ENCODE assay signal across 9 cellular contexts in the genomic region with DNA sequence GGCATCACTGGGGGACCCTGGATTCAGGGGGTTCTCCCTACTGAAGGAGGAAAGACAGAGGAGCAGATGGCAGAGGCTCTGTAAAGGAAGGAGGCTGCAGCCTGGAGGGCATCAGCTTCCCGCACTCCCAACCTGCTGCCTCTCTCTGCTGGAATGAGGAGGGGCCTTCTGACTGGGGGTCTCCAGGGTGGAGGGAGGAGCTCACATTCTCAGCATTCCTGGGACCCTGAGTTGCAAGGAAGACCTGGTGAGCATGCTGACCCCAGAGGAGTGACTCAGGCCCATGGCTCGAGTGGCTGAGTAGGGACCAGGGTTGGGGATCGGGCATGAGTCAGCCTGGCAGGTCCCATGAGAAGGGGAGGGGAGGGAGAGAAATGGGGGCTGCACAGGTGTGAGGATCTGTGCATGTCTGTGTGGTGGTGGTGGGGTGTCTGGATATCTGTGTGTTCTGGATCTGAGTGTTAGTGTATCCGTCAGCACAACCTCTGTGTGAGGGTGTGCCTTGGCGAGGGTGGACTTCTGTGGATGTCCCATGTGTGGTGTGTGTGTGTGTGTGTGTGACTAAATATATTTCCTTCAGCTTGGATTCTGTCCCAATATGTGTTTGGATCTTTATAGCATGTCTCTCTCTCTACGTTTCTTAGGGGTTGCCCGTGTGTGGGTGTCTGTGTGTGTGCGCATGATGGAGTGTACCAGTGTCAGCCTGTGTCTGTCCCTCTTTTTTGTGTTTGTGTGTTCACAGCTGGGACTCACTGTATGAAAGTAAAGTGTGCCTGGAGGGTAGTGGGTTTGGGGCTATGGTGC. TPM values are rescaled to one million over a fixed set of nuclear protein-coding genes. Genes with fewer than 3 reads are reported as not detected.
DNase-seq lines count a peak whose midpoint lies in the region; ATAC-seq and TF ChIP-seq lines count a peak whose summit lies in the region.
"Had no signal": no experiment of that assay in that cellular context is flagged by ENCODE, and none has a peak within 500 bp of the region (broad histone marks: within the 10 kb centered on the region; RNA-seq: fewer than 3 reads in every experiment).

No MANE protein-coding gene starts in this region.

- intact Hi-C loops in esophagus muscularis mucosa (cut with DNase I): no loop called here

- TF ChIP-seq CTCF in esophagus muscularis mucosa (IDR thresholded peaks at IDR 0.05): no peak
- no peak for TF ChIP-seq CTCF in progenitor cell of endocrine pancreas (IDR thresholded peaks at IDR 0.05; ENCODE audit: unreplicated experiment)

- H3K36me3 ChIP-seq in esophagus muscularis mucosa: peaks cover 0 to 25% (median 5%) of the 10 kb centered on the region in 4 donors

- H3K4me3 Mint-ChIP-seq in progenitor cell of endocrine pancreas (ENCODE audit: low read depth): no peak overlapping the region
- H3K4me3 Mint-ChIP-seq in activated naive CD4-positive, alpha-beta T cell treated with anti-CD3 and anti-CD28 coated beads, Interleukin-2, amount 10 ng/mL, durations not matched to agents 7 days and 5 days: no peak overlapping the region

- CTCF ChIA-PET in activated naive CD4-positive, alpha-beta T cell treated with anti-CD3 and anti-CD28 coated beads, Interleukin-2, amount 10 ng/mL, durations not matched to agents 7 days and 5 days (lab: Charles Lee): interaction anchor here (1.2 kb wide), 1 partner anchor 19 kb away, joined by 4 read pairs; no protein-coding TSS in a partner anchor

- H3K4me1 ChIP-seq in esophagus muscularis mucosa: peaks cover 9 to 84% (median 75%) of the 10 kb centered on the region in 4 donors

- H3K27me3 ChIP-seq in esophagus muscularis mucosa: no peaks in the 10 kb centered on the region

- peak; percentile 98 for DNase-seq in Daoy (ENCODE audit: low read depth)
- peak; percentile 94 for DNase-seq in RPMI7951 (ENCODE audit: low read depth)
- no peak for DNase-seq in esophagus muscularis mucosa (ENCODE audit: extremely low spot score)
- no peak for DNase-seq in progenitor cell of endocrine pancreas (ENCODE audit: low spot score, unreplicated experiment)
- DNase-seq in middle frontal gyrus (ENCODE audit: extremely low spot score, low spot score): no peak
- no peak for DNase-seq in activated naive CD4-positive, alpha-beta T cell treated with anti-CD3 and anti-CD28 coated beads, Interleukin-2, amount 10 ng/mL, durations not matched to agents 7 days and 5 days

- peak overlapping the region; percentile 5 for H3K27ac Mint-ChIP-seq in progenitor cell of endocrine pancreas
- no peak overlapping the region for H3K27ac Mint-ChIP-seq in activated naive CD4-positive, alpha-beta T cell treated with anti-CD3 and anti-CD28 coated beads, Interleukin-2, amount 10 ng/mL, durations not matched to agents 7 days and 5 days

- TF ChIP-seq EP300 in esophagus muscularis mucosa (IDR thresholded peaks at IDR 0.05): no peak

- H3K27me3 Mint-ChIP-seq in progenitor cell of endocrine pancreas: peaks cover 30% of the 10 kb centered on the region
- H3K27me3 Mint-ChIP-seq in activated naive CD4-positive, alpha-beta T cell treated with anti-CD3 and anti-CD28 coated beads, Interleukin-2, amount 10 ng/mL, durations not matched to agents 7 days and 5 days: peaks cover 75% of the 10 kb centered on the region

- H3K9me3 ChIP-seq in esophagus muscularis mucosa: no peaks in the 10 kb centered on the region

- H3K9me3 Mint-ChIP-seq in progenitor cell of endocrine pancreas (ENCODE audit: low read depth): no peaks in the 10 kb centered on the region
- H3K9me3 Mint-ChIP-seq in activated naive CD4-positive, alpha-beta T cell treated with anti-CD3 and anti-CD28 coated beads, Interleukin-2, amount 10 ng/mL, durations not matched to agents 7 days and 5 days: no peaks in the 10 kb centered on the region

- H3K4me1 Mint-ChIP-seq in progenitor cell of endocrine pancreas (ENCODE audit: low read depth): peaks cover 29% of the 10 kb centered on the region
- H3K4me1 Mint-ChIP-seq in activated naive CD4-positive, alpha-beta T cell treated with anti-CD3 and anti-CD28 coated beads, Interleukin-2, amount 10 ng/mL, durations not matched to agents 7 days and 5 days: peaks cover 16% of the 10 kb centered on the region

- 38% methylated on average over 8 of the region's 8 CpGs for WGBS in esophagus muscularis mucosa

- no peak for TF ChIP-seq POLR2A in esophagus muscularis mucosa (IDR thresholded peaks at IDR 0.05; ENCODE audit: low read depth)

- H3K27ac ChIP-seq in esophagus muscularis mucosa (replicated peaks in 1 of 4): peak overlapping the region; percentile 84 to 95 (median 89)
- H3K27ac ChIP-seq: SK-N-MC had no signal

- H3K4me3 ChIP-seq in esophagus muscularis mucosa: peak overlapping the region in 1 of 4 donors; percentile 31
- H3K4me3 ChIP-seq: SK-N-MC had no signal

- H3K36me3 Mint-ChIP-seq in progenitor cell of endocrine pancreas (ENCODE audit: insufficient read depth): peaks cover 8% of the 10 kb centered on the region
- H3K36me3 Mint-ChIP-seq in activated naive CD4-positive, alpha-beta T cell treated with anti-CD3 and anti-CD28 coated beads, Interleukin-2, amount 10 ng/mL, durations not matched to agents 7 days and 5 days: no peaks in the 10 kb centered on the region

- ATAC-seq in GM19463 (IDR thresholded peaks at IDR 0.05; ENCODE audit: unreplicated experiment) (no peak), HG03135 (IDR thresholded peaks at IDR 0.05; ENCODE audit: unreplicated experiment) (no peak)

RNA-seq across cellular contexts. Expression of a gene that starts 4.6 kb away (rescaled TPM):
- total RNA-seq in Daoy (2014; rRNA removed; shearing (Covaris generic)): 170 and 174 TPM in 2 replicates
- total RNA-seq in RPMI7951 (2014; rRNA removed; shearing (Covaris generic)): 140 and 156 TPM in 2 replicates
- total RNA-seq in esophagus muscularis mucosa (100 to 1,000 TPM; 112 to 243 (median 172) TPM), progenitor cell of endocrine pancreas (14.8 and 15.7 TPM in 2 replicates)

RNA-seq across cellular contexts. Expression of a gene that starts 30.6 kb away (rescaled TPM):
- total RNA-seq in Daoy (2014; rRNA removed; shearing (Covaris generic)): 0.77 and 5.0 TPM in 2 replicates
- 4.4 and 10.3 TPM in 2 replicates for total RNA-seq in RPMI7951 (2014; rRNA removed; shearing (Covaris generic))
- total RNA-seq in esophagus muscularis mucosa (1 to 10 TPM; 1.7 to 3.0 (median 2.3) TPM), progenitor cell of endocrine pancreas (4.0 and 5.8 TPM in 2 replicates)

RNA-seq across cellular contexts. Expression of a gene that starts 40.5 kb away (rescaled TPM):
- total RNA-seq in Daoy (2014; rRNA removed; shearing (Covaris generic)): 148 and 172 TPM in 2 replicates
- total RNA-seq in RPMI7951 (2014; rRNA removed; shearing (Covaris generic)): 101 and 105 TPM in 2 replicates
- 100 to 1,000 TPM; 148 to 207 (median 179) TPM for total RNA-seq in esophagus muscularis mucosa
- 256 and 259 TPM in 2 replicates for total RNA-seq in progenitor cell of endocrine pancreas

Comparison
In these comparisons a context has a peak if more than half of its experiments do, and no peak if none do; other contexts are left out.
1. DNase-seq: peak in Daoy (single experiment) and RPMI7951 (single experiment); none in esophagus muscularis mucosa (single experiment), progenitor cell of endocrine pancreas (single experiment), middle frontal gyrus (single experiment) and activated naive CD4-positive, alpha-beta T cell treated with anti-CD3 and anti-CD28 coated beads, Interleukin-2, amount 10 ng/mL, durations not matched to agents 7 days and 5 days (single experiment).